Comparison of ENCODE assay signal across 8 cellular contexts in the genomic region with DNA sequence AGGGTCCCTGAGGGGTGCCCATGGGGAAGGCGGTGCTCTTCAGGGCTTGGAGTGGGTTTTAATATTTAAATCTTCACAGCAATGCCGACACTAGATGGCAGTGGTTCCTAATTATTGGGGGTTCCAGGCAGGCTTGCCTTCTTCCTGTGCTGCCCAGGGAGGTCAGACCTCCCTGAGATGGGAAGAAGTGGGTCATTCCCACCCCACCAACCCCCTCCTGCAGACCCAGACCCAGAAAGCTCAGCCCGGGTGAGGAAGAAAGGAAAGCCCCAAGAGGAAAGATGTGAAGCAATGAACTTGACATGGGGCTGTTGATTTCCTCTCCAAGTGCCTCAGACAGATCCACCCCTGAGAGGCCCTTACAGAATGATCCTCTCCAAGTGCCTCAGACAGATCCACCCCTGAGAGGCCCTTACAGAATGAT.
DNase-seq lines count a peak whose midpoint lies in the region; ATAC-seq and TF ChIP-seq lines count a peak whose summit lies in the region.

No MANE protein-coding gene starts in this region.

- 2% methylated on average over 3 of the region's 3 CpGs for WGBS in liver

- ATAC-seq in GM18909 (IDR thresholded peaks at IDR 0.05; ENCODE audit: poor library complexity, unreplicated experiment) (peak; percentile 91), HG03135 (IDR thresholded peaks at IDR 0.05; ENCODE audit: unreplicated experiment) (peak; percentile 80)

- no peak overlapping the region for H3K4me3 ChIP-seq in choroid plexus epithelial cell (ENCODE audit: low read depth, low read length)
- no peak overlapping the region for H3K4me3 ChIP-seq in liver (ENCODE audit: low read depth in 1 of 3, low read length in 3 of 3)

- TF ChIP-seq CTCF in C4-2B (conservative IDR thresholded peaks at IDR 0.05) (peak; percentile 78), choroid plexus epithelial cell (conservative IDR thresholded peaks at IDR 0.05; ENCODE audit: low read depth, low read length) (peak; percentile 81), liver (IDR thresholded peaks at IDR 0.05; ENCODE audit: low read depth, low read length, missing input control) (peak; percentile 72)

- H3K9ac ChIP-seq in liver (ENCODE audit: low read depth in 1 of 2, low read length in 2 of 2): no peak overlapping the region

- peak; percentile 92 for TF ChIP-seq RAD21 in liver (IDR thresholded peaks at IDR 0.05)

- H3K4me1 ChIP-seq in liver (ENCODE audit: control insufficient read depth in 4 of 4, insufficient read depth in 4 of 4, low read length in 3 of 4): no peaks in the 10 kb centered on the region

- no peaks in the 10 kb centered on the region for H3K9me3 ChIP-seq in liver (ENCODE audit: control insufficient read depth in 4 of 4, low read length in 3 of 4)

- H3K27ac ChIP-seq in C4-2B: no peak overlapping the region
- no peak overlapping the region for H3K27ac ChIP-seq in liver (ENCODE audit: low read depth in 1 of 2, low read length in 2 of 2)

- H3K36me3 ChIP-seq in liver (ENCODE audit: control insufficient read depth in 4 of 4, insufficient read depth in 3 of 4, low read depth in 1 of 4, low read length in 3 of 4): no peaks in the 10 kb centered on the region

- DNase-seq in NCI-H345 treated with DMSO at 0.1 percent for 48 hours (lab: John Stamatoyannopoulos, UW; ENCODE audit: unreplicated experiment) (peak; percentile 77), choroid plexus epithelial cell (ENCODE audit: low read depth) (peak; percentile 83)
- peak; percentile 51 to 54 for DNase-seq in activated CD4-positive, alpha-beta T cell treated with anti-CD3 and anti-CD28 coated beads for 24 hours (ENCODE audit: low read depth in 2 of 2)
- peak; percentile 41 for DNase-seq in stimulated activated CD8-positive, alpha-beta memory T cell treated with anti-CD3 and anti-CD28 coated beads, Interleukin-12 subunit alpha, Interleukin-12 subunit beta, amount 100 ng/mL, for 1 hour (ENCODE audit: low read depth)

- H3K27me3 ChIP-seq in liver (ENCODE audit: control insufficient read depth in 4 of 4, insufficient read depth in 4 of 4, low read length in 3 of 4): peaks cover 0 to 4% (median 0%) of the 10 kb centered on the region in 4 donors

TF ChIP-seq in liver, 16 proteins besides CTCF, POLR2A, EP300 and RAD21:
- TF ChIP-seq GABPA (IDR thresholded peaks at IDR 0.05 in 1 of 2, conservative IDR thresholded peaks at IDR 0.05 in 1 of 2): no peak
- TF ChIP-seq, protein P1, sequence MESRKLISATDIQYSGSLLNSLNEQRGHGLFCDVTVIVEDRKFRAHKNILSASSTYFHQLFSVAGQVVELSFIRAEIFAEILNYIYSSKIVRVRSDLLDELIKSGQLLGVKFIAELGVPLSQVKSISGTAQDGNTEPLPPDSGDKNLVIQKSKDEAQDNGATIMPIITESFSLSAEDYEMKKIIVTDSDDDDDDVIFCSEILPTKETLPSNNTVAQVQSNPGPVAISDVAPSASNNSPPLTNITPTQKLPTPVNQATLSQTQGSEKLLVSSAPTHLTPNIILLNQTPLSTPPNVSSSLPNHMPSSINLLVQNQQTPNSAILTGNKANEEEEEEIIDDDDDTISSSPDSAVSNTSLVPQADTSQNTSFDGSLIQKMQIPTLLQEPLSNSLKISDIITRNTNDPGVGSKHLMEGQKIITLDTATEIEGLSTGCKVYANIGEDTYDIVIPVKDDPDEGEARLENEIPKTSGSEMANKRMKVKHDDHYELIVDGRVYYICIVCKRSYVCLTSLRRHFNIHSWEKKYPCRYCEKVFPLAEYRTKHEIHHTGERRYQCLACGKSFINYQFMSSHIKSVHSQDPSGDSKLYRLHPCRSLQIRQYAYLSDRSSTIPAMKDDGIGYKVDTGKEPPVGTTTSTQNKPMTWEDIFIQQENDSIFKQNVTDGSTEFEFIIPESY (IDR thresholded peaks at IDR 0.05): no peak
- TF ChIP-seq RXRA (IDR thresholded peaks at IDR 0.05): no peak
- TF ChIP-seq, protein P2, sequence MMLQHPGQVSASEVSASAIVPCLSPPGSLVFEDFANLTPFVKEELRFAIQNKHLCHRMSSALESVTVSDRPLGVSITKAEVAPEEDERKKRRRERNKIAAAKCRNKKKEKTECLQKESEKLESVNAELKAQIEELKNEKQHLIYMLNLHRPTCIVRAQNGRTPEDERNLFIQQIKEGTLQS (IDR thresholded peaks at IDR 0.05): no peak
- TF ChIP-seq FOXA1 (IDR thresholded peaks at IDR 0.05): no peak
- no peak for TF ChIP-seq HNF4G (IDR thresholded peaks at IDR 0.05)
- TF ChIP-seq TAF1 (conservative IDR thresholded peaks at IDR 0.05): no peak
- no peak for TF ChIP-seq NR2F2 (IDR thresholded peaks at IDR 0.05)
- TF ChIP-seq SP1 (IDR thresholded peaks at IDR 0.05): no peak
- TF ChIP-seq HNF4A (conservative IDR thresholded peaks at IDR 0.05): no peak
- TF ChIP-seq, protein P3, sequence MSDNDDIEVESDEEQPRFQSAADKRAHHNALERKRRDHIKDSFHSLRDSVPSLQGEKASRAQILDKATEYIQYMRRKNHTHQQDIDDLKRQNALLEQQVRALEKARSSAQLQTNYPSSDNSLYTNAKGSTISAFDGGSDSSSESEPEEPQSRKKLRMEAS (IDR thresholded peaks at IDR 0.05): no peak
- TF ChIP-seq, protein P4, sequence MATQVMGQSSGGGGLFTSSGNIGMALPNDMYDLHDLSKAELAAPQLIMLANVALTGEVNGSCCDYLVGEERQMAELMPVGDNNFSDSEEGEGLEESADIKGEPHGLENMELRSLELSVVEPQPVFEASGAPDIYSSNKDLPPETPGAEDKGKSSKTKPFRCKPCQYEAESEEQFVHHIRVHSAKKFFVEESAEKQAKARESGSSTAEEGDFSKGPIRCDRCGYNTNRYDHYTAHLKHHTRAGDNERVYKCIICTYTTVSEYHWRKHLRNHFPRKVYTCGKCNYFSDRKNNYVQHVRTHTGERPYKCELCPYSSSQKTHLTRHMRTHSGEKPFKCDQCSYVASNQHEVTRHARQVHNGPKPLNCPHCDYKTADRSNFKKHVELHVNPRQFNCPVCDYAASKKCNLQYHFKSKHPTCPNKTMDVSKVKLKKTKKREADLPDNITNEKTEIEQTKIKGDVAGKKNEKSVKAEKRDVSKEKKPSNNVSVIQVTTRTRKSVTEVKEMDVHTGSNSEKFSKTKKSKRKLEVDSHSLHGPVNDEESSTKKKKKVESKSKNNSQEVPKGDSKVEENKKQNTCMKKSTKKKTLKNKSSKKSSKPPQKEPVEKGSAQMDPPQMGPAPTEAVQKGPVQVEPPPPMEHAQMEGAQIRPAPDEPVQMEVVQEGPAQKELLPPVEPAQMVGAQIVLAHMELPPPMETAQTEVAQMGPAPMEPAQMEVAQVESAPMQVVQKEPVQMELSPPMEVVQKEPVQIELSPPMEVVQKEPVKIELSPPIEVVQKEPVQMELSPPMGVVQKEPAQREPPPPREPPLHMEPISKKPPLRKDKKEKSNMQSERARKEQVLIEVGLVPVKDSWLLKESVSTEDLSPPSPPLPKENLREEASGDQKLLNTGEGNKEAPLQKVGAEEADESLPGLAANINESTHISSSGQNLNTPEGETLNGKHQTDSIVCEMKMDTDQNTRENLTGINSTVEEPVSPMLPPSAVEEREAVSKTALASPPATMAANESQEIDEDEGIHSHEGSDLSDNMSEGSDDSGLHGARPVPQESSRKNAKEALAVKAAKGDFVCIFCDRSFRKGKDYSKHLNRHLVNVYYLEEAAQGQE (IDR thresholded peaks at IDR 0.05): no peak
- TF ChIP-seq EGR1 (IDR thresholded peaks at IDR 0.05; ENCODE audit: low read depth in 2 of 2): no peak
- TF ChIP-seq FOXA2 (IDR thresholded peaks at IDR 0.05): no peak
- TF ChIP-seq JUND (IDR thresholded peaks at IDR 0.05): no peak
